31 cellular contexts compared by ENCODE assay signal in genomic region chr9:114301798-114302565, GRCh38. TPM values are rescaled to one million over a fixed set of nuclear protein-coding genes. Genes with fewer than 3 reads are reported as not detected.
DNase-seq lines count a peak whose midpoint lies in the region; ATAC-seq and TF ChIP-seq lines count a peak whose summit lies in the region.
"Had no signal": no experiment of that assay in that cellular context is flagged by ENCODE, and none has a peak within 500 bp of the region (broad histone marks: within the 10 kb centered on the region; RNA-seq: fewer than 3 reads in every experiment).

No MANE protein-coding gene starts in this region.

- no peak for TF ChIP-seq POLR2A in ovary (IDR thresholded peaks at IDR 0.05)

- peak; percentile 5 to 10 for DNase-seq in activated T-cell treated with anti-CD3 and anti-CD28 coated beads, Interleukin-2, amount 50 U/mL, for 48 hours
- DNase-seq in activated T-cell treated with anti-CD3 and anti-CD28 coated beads for 4 hours (no peak), colonic mucosa (peak; percentile 14), ovary (peak in 4 of 5 donors; percentile 4 to 25 (median 12)), type B pancreatic cell (ENCODE audit: extremely low spot score, unreplicated experiment) (peak; percentile 36), MCF 10A (ENCODE audit: unreplicated experiment) (no peak)
- DNase-seq: activated CD4-positive, alpha-beta T cell treated with anti-CD3 and anti-CD28 coated beads for 36 hours; AML-193; anterior cingulate cortex; CD4-positive, alpha-beta T cell; DMS79 treated with DMSO at 0.1 percent for 48 hours; erythroblast; GDM1; GM23248; left ventricle myocardium inferior; mesendoderm; NCI-H1048; NCI-H1694; NCI-H82; psoas muscle; stimulated activated CD4-positive, alpha-beta T cell treated with anti-CD3 and anti-CD28 coated beads, Interleukin-4, amount 100 ng/mL, for 24 hours; T-helper 9 cell had no signal

- H3K27me3 Mint-ChIP-seq in type B pancreatic cell (no peaks in the 10 kb centered on the region), MCF 10A (ENCODE audit: insufficient read depth, unreplicated experiment) (no peaks in the 10 kb centered on the region)
- H3K27me3 Mint-ChIP-seq: activated CD4-positive, alpha-beta T cell treated with anti-CD3 and anti-CD28 coated beads for 36 hours; activated naive CD8-positive, alpha-beta T cell; CD4-positive, alpha-beta T cell had no signal

- no peak overlapping the region for H3K9ac ChIP-seq in colonic mucosa (ENCODE audit: low read depth in 2 of 2, low read length in 2 of 2)
- H3K9ac ChIP-seq: GM23248 had no signal

- H3K4me1 ChIP-seq in colonic mucosa (no peaks in the 10 kb centered on the region), ovary (ENCODE audit: insufficient read depth) (peaks cover 6% of the 10 kb centered on the region)
- H3K4me1 ChIP-seq: psoas muscle, SJSA1 had no signal

- TF ChIP-seq EP300 in ovary (IDR thresholded peaks at IDR 0.05): no peak

- BruUV-seq in MCF 10A (replicated peaks; lab: Mats Ljungman, UMichigan): no TSS peak

- 85 to 88% (median 87%) methylated on average over 15 of the region's 15 CpGs for WGBS in ovary, 3 donors

- peaks cover 2% of the 10 kb centered on the region for H3K36me3 Mint-ChIP-seq in type B pancreatic cell
- H3K36me3 Mint-ChIP-seq in MCF 10A (ENCODE audit: insufficient read depth, unreplicated experiment): no peaks in the 10 kb centered on the region
- H3K36me3 Mint-ChIP-seq: activated naive CD8-positive, alpha-beta T cell had no signal

- no peaks in the 10 kb centered on the region for H3K9me3 Mint-ChIP-seq in type B pancreatic cell
- no peaks in the 10 kb centered on the region for H3K9me3 Mint-ChIP-seq in MCF 10A (ENCODE audit: unreplicated experiment)
- H3K9me3 Mint-ChIP-seq: CD4-positive, alpha-beta T cell had no signal

- H3K4me3 Mint-ChIP-seq in type B pancreatic cell (no peak overlapping the region), MCF 10A (ENCODE audit: unreplicated experiment) (no peak overlapping the region)
- H3K4me3 Mint-ChIP-seq: activated CD4-positive, alpha-beta T cell treated with anti-CD3 and anti-CD28 coated beads for 36 hours; activated naive CD8-positive, alpha-beta T cell; CD4-positive, alpha-beta T cell had no signal

- H3K27ac ChIP-seq in colonic mucosa: no peak overlapping the region
- H3K27ac ChIP-seq in ovary: no peak overlapping the region
- H3K27ac ChIP-seq: GM23248, left ventricle myocardium inferior, psoas muscle, SJSA1 had no signal

- H3K36me3 ChIP-seq in colonic mucosa: no peaks in the 10 kb centered on the region
- H3K36me3 ChIP-seq in ovary: no peaks in the 10 kb centered on the region

- H3K9me3 ChIP-seq in colonic mucosa: no peaks in the 10 kb centered on the region
- no peaks in the 10 kb centered on the region for H3K9me3 ChIP-seq in ovary
- H3K9me3 ChIP-seq: left ventricle myocardium inferior, psoas muscle, SJSA1 had no signal

- ATAC-seq in HG02870 (IDR thresholded peaks at IDR 0.05; ENCODE audit: unreplicated experiment) (no peak), HG02981 (IDR thresholded peaks at IDR 0.05; ENCODE audit: unreplicated experiment) (no peak)
- ATAC-seq: activated CD4-positive, alpha-beta T cell treated with anti-CD3 and anti-CD28 coated beads for 36 hours; psoas muscle had no signal

- no peak for TF ChIP-seq CTCF in colonic mucosa (IDR thresholded peaks at IDR 0.05)
- TF ChIP-seq CTCF in ovary (IDR thresholded peaks at IDR 0.05): no peak
- TF ChIP-seq CTCF in type B pancreatic cell (conservative IDR thresholded peaks at IDR 0.05): no peak
- no peak for TF ChIP-seq CTCF in MCF 10A (IDR thresholded peaks at IDR 0.05; ENCODE audit: unreplicated experiment)

- H3K27me3 ChIP-seq in colonic mucosa (no peaks in the 10 kb centered on the region), ovary (no peaks in the 10 kb centered on the region)
- H3K27me3 ChIP-seq: SJSA1 had no signal

- POLR2A ChIA-PET in MCF 10A (lab: Yijun Ruan, JAX): no interaction called here

- CTCF ChIA-PET in MCF 10A (lab: Yijun Ruan, JAX): interaction anchor here (0.6 to 1.4 kb wide), 5 partner anchors 11 to 420 kb away, joined by 3 to 5 read pairs (median 4); no protein-coding TSS in a partner anchor

- no peak overlapping the region for H3K4me3 ChIP-seq in colonic mucosa
- H3K4me3 ChIP-seq in ovary: no peak overlapping the region
- H3K4me3 ChIP-seq: GM23248, left ventricle myocardium inferior, psoas muscle, SJSA1 had no signal

- H3K4me1 Mint-ChIP-seq in type B pancreatic cell (ENCODE audit: unreplicated experiment) (peaks cover 4% of the 10 kb centered on the region), MCF 10A (ENCODE audit: insufficient read depth, unreplicated experiment) (no peaks in the 10 kb centered on the region)

- intact Hi-C loops in colonic mucosa (cut with DNase I): no loop called here
- intact Hi-C loops in ovary (cut with DNase I): loop anchor here in 1 of 4 donors (5.0 kb wide), 1 partner anchor 145 kb away; the partner anchor contains the start of gene COL27A1
- intact Hi-C loops in MCF 10A (cut with micrococcal nuclease): no loop called here

- H3K27ac Mint-ChIP-seq in type B pancreatic cell: no peak overlapping the region
- H3K27ac Mint-ChIP-seq in MCF 10A (ENCODE audit: low read depth, unreplicated experiment): no peak overlapping the region
- H3K27ac Mint-ChIP-seq: activated CD4-positive, alpha-beta T cell treated with anti-CD3 and anti-CD28 coated beads for 36 hours; activated naive CD8-positive, alpha-beta T cell; CD4-positive, alpha-beta T cell had no signal

RNA-seq across cellular contexts. Expression of gene ORM1, which starts 20.9 kb away (rescaled TPM):
- 10 to 100 TPM in 1 of 2 donors, not detected in 1; 10.3 TPM for total RNA-seq in colonic mucosa
- total RNA-seq in ovary: 10 to 100 TPM in 1 of 7 donors, 1 to 10 TPM in 1, under 1 TPM in 2, not detected in 3; 0.30 to 11.9 (median 1.8) TPM
- 1 to 10 TPM in 1 of 2 donors, not detected in 1; 2.1 TPM for polyA plus RNA-seq in ovary
- 0.65 and 1.6 TPM in 2 replicates for total RNA-seq in type B pancreatic cell (ENCODE audit: low replicate concordance)
- not detected in 2 replicates for total RNA-seq in MCF 10A (2022)
- total RNA-seq: A172; activated CD4-positive, alpha-beta T cell treated with anti-CD3 and anti-CD28 coated beads for 36 hours; bronchial epithelial cell; CD4-positive, alpha-beta T cell; GM23248; HT-29; left ventricle myocardium inferior; NCI-H460; SJSA1 had no signal
- polyA plus RNA-seq: GM23248 had no signal

RNA-seq across cellular contexts. Expression of gene ORM2, which starts 27.7 kb away (rescaled TPM):
- total RNA-seq in colonic mucosa: 1 to 10 TPM in 1 of 2 donors, not detected in 1; 2.4 TPM
- total RNA-seq in ovary: 1 to 10 TPM in 1 of 7 donors, under 1 TPM in 1, not detected in 5; 0.82 to 2.6 TPM
- polyA plus RNA-seq in ovary: under 1 TPM in 1 of 2 donors, not detected in 1; 0.52 TPM
- not detected in 2 replicates for total RNA-seq in type B pancreatic cell (ENCODE audit: low replicate concordance)
- total RNA-seq in MCF 10A (2022): not detected in 2 replicates
- total RNA-seq: A172; activated CD4-positive, alpha-beta T cell treated with anti-CD3 and anti-CD28 coated beads for 36 hours; bronchial epithelial cell; CD4-positive, alpha-beta T cell; GM23248; HT-29; left ventricle myocardium inferior; NCI-H460; psoas muscle; SJSA1; urinary bladder had no signal
- polyA plus RNA-seq: GM23248 had no signal

Comparison
In these comparisons a context has a peak if more than half of its experiments do, and no peak if none do; other contexts are left out.
1. DNase-seq: peak in activated T-cell treated with anti-CD3 and anti-CD28 coated beads, Interleukin-2, amount 50 U/mL, for 48 hours (2 of 2), colonic mucosa (single experiment), ovary (4 of 5) and type B pancreatic cell (single experiment); none in activated T-cell treated with anti-CD3 and anti-CD28 coated beads for 4 hours (single experiment) and MCF 10A (single experiment).